Comparison of ENCODE assay signal across 26 cellular contexts in genomic region chr9:118940477-118940876, GRCh38.
"Had no signal": no experiment of that assay in that cellular context is flagged by ENCODE, and none has a peak within 500 bp of the region (broad histone marks: within the 10 kb centered on the region; RNA-seq: fewer than 3 reads in every experiment).

No MANE protein-coding gene starts in this region.

- ATAC-seq: esophagus mucosa; foreskin keratinocyte; gastroesophageal sphincter; heart left ventricle; left lung; naive thymus-derived CD4-positive, alpha-beta T cell; sciatic nerve; stimulated activated naive CD8-positive, alpha-beta T cell treated with anti-CD3 and anti-CD28 coated beads, Interleukin-15, amount 100 ng/mL, for 72 hours had no signal

- H3K4me3 ChIP-seq: colonic mucosa, gastroesophageal sphincter, heart left ventricle, hepatocyte, left lung, neural progenitor cell, right atrium auricular region, smooth muscle cell, suprapubic skin, vagina had no signal

- DNase-seq: colonic mucosa; effector CD8-positive, alpha-beta T cell; endodermal cell; foreskin keratinocyte; heart left ventricle; left lung; mesenchymal stem cell; naive thymus-derived CD4-positive, alpha-beta T cell; stimulated activated CD4-positive, alpha-beta T cell treated with anti-CD3 and anti-CD28 coated beads, Interleukin-12 subunit alpha, Interleukin-12 subunit beta, amount 100 ng/mL, for 4 hours; stimulated activated CD4-positive, alpha-beta T cell treated with anti-CD3 and anti-CD28 coated beads, Interleukin-1b, Interleukin-23, amount 100 ng/mL, for 48 hours; stimulated activated CD4-positive, alpha-beta T cell treated with anti-CD3 and anti-CD28 coated beads, Interleukin-4, amount 100 ng/mL, for 1 hour; stimulated activated CD8-positive, alpha-beta memory T cell treated with anti-CD3 and anti-CD28 coated beads, Interleukin-4, amount 100 ng/mL, for 48 hours; stimulated activated naive CD4-positive, alpha-beta T cell; stimulated activated naive CD8-positive, alpha-beta T cell treated with anti-CD3 and anti-CD28 coated beads, Interleukin-15, amount 100 ng/mL, for 72 hours; trophoblast cell had no signal

- H3K36me3 ChIP-seq: colonic mucosa, gastroesophageal sphincter, heart left ventricle, left lung, neural progenitor cell, right atrium auricular region, suprapubic skin, vagina had no signal

- H3K27ac ChIP-seq: colonic mucosa, epithelial cell of prostate, foreskin keratinocyte, gastroesophageal sphincter, heart left ventricle, hepatocyte, left lung, neural progenitor cell, parathyroid adenoma, right atrium auricular region, suprapubic skin, vagina had no signal

- H3K9me3 ChIP-seq: colonic mucosa, gastroesophageal sphincter, left lung, right atrium auricular region, suprapubic skin, vagina had no signal

- H3K4me1 ChIP-seq: colonic mucosa, foreskin keratinocyte, gastroesophageal sphincter, heart left ventricle, left lung, parathyroid adenoma, right atrium auricular region, suprapubic skin, vagina had no signal

- H3K27me3 ChIP-seq: colonic mucosa, foreskin keratinocyte, gastroesophageal sphincter, heart left ventricle, hepatocyte, left lung, neural progenitor cell, right atrium auricular region, suprapubic skin, vagina had no signal
